Comparison of ENCODE assay signal across 8 cellular contexts in genomic region chr5:179818746-179819295, GRCh38. TPM values are rescaled to one million over a fixed set of nuclear protein-coding genes. Genes with fewer than 3 reads are reported as not detected.
DNase-seq lines count a peak whose midpoint lies in the region; ATAC-seq and TF ChIP-seq lines count a peak whose summit lies in the region.

No MANE protein-coding gene starts in this region.

- TF ChIP-seq CTCF in BE2C (IDR thresholded peaks at IDR 0.05; ENCODE audit: low read depth, low read length), result no peak
- no peak for TF ChIP-seq CTCF in OCI-LY1 (IDR thresholded peaks at IDR 0.05; ENCODE audit: low read length)

- no peaks in the 10 kb centered on the region for H3K27me3 ChIP-seq in BE2C
- H3K27me3 ChIP-seq in OCI-LY1 (ENCODE audit: insufficient read depth, low read length), result no peaks in the 10 kb centered on the region
- H3K27me3 ChIP-seq in esophagus (ENCODE audit: control insufficient read depth in 1 of 2, insufficient read depth in 2 of 2, low read length in 2 of 2), result no peaks in the 10 kb centered on the region
- no peaks in the 10 kb centered on the region for H3K27me3 ChIP-seq in muscle layer of duodenum (ENCODE audit: low read depth, low read length)

- no peaks in the 10 kb centered on the region for H3K9me3 Mint-ChIP-seq in activated T-cell treated with anti-CD3 and anti-CD28 coated beads, Interleukin-2, amount 50 U/mL, for 4 hours

- H2AFZ ChIP-seq in OCI-LY1 (ENCODE audit: low read length), result no peak overlapping the region; the same call in 1 of the 2 replicates

- peak overlapping the region; percentile 77 for H3K4me2 ChIP-seq in OCI-LY1 (ENCODE audit: low read length)

- peak overlapping the region; percentile 72 for H3K27ac ChIP-seq in OCI-LY1 (ENCODE audit: low read depth, low read length, poor library complexity, severe bottlenecking)
- H3K27ac ChIP-seq in esophagus (ENCODE audit: low read depth in 2 of 2, low read length in 1 of 2), result peak overlapping the region; percentile 99
- peak overlapping the region; percentile 97 for H3K27ac ChIP-seq in muscle layer of duodenum (ENCODE audit: low read length)

- H3K4me3 ChIP-seq in BE2C (ENCODE audit: low read depth, low read length), result peak overlapping the region; percentile 24
- H3K4me3 ChIP-seq in OCI-LY1 (ENCODE audit: low read depth, low read length, poor library complexity, severe bottlenecking), result peak overlapping the region; percentile 88
- H3K4me3 ChIP-seq in esophagus (ENCODE audit: low read depth in 1 of 2, low read length in 2 of 2), result peak overlapping the region; percentile 27 to 95
- peak overlapping the region; percentile 58 to 91 for H3K4me3 ChIP-seq in muscle layer of duodenum (ENCODE audit: low read depth in 1 of 2, low read length in 2 of 2)

- WGBS in esophagus, 2 donors, result 2 to 3% methylated on average over 27 to 35 of the region's 35 CpGs

- H3K27me3 Mint-ChIP-seq in activated T-cell treated with anti-CD3 and anti-CD28 coated beads, Interleukin-2, amount 50 U/mL, for 4 hours (ENCODE audit: low read depth), result peaks cover 3% of the 10 kb centered on the region

- peak overlapping the region; percentile 69 for H3K4me3 Mint-ChIP-seq in activated T-cell treated with anti-CD3 and anti-CD28 coated beads, Interleukin-2, amount 50 U/mL, for 4 hours

- H3K79me2 ChIP-seq in OCI-LY1 (ENCODE audit: insufficient read depth, low read length), result peaks cover 10% of the 10 kb centered on the region; the same call in 1 of the 2 replicates

- H3K36me3 ChIP-seq in BE2C (peaks cover 9% of the 10 kb centered on the region), OCI-LY1 (ENCODE audit: insufficient read depth, low read length) (peaks cover 17% of the 10 kb centered on the region), esophagus (ENCODE audit: control insufficient read depth in 2 of 2, insufficient read depth in 2 of 2, low read length in 1 of 2) (peaks cover 0 to 5% of the 10 kb centered on the region in 2 donors), muscle layer of duodenum (ENCODE audit: control insufficient read depth in 1 of 2, insufficient read depth in 2 of 2, low read length in 2 of 2) (peaks cover 14 to 43% of the 10 kb centered on the region in 2 donors)

- no peaks in the 10 kb centered on the region for H3F3A ChIP-seq in OCI-LY1 (ENCODE audit: insufficient read depth, low read length)

- H3K9me3 ChIP-seq in BE2C (no peaks in the 10 kb centered on the region), OCI-LY1 (ENCODE audit: low read length) (no peaks in the 10 kb centered on the region), esophagus (ENCODE audit: control insufficient read depth in 2 of 2, insufficient read depth in 1 of 2, low read depth in 1 of 2, low read length in 1 of 2) (no peaks in the 10 kb centered on the region), muscle layer of duodenum (ENCODE audit: control insufficient read depth in 1 of 2, low read length in 2 of 2) (no peaks in the 10 kb centered on the region)

- peaks cover 46% of the 10 kb centered on the region for H3K4me1 Mint-ChIP-seq in activated T-cell treated with anti-CD3 and anti-CD28 coated beads, Interleukin-2, amount 50 U/mL, for 4 hours (ENCODE audit: low read depth)

- H3K36me3 Mint-ChIP-seq in activated T-cell treated with anti-CD3 and anti-CD28 coated beads, Interleukin-2, amount 50 U/mL, for 4 hours (ENCODE audit: insufficient read depth), result peaks cover 2% of the 10 kb centered on the region

- DNase-seq in BE2C, result peak; percentile 71
- peak; percentile 77 for DNase-seq in activated T-cell treated with anti-CD3 and anti-CD28 coated beads, Interleukin-2, amount 50 U/mL, for 4 hours
- peak; percentile 70 for DNase-seq in stimulated activated CD8-positive, alpha-beta memory T cell treated with anti-CD3 and anti-CD28 coated beads, Interleukin-7, amount 100 ng/mL, for 24 hours (ENCODE audit: low read depth)

- H3K4me1 ChIP-seq in BE2C (peaks cover 22% of the 10 kb centered on the region), OCI-LY1 (ENCODE audit: insufficient read depth, low read length, severe bottlenecking) (peaks cover 45% of the 10 kb centered on the region), esophagus (ENCODE audit: control insufficient read depth in 2 of 2, insufficient read depth in 2 of 2, low read length in 1 of 2) (peaks cover 15 to 33% of the 10 kb centered on the region in 2 donors), muscle layer of duodenum (ENCODE audit: control insufficient read depth in 1 of 2, insufficient read depth in 2 of 2, low read length in 2 of 2) (peaks cover 22 to 55% of the 10 kb centered on the region in 2 donors)

- H3K9me2 ChIP-seq in OCI-LY1 (ENCODE audit: low read depth, low read length), result no peaks in the 10 kb centered on the region

- H4K20me1 ChIP-seq in OCI-LY1 (ENCODE audit: insufficient read depth, low read length), result no peaks in the 10 kb centered on the region

- H3K9ac ChIP-seq in OCI-LY1 (ENCODE audit: low read length), result peak overlapping the region; percentile 82

- peak; percentile 57 for ATAC-seq in GM19025 (IDR thresholded peaks at IDR 0.05; ENCODE audit: low read depth, unreplicated experiment)
- ATAC-seq in HG03175 (IDR thresholded peaks at IDR 0.05; ENCODE audit: unreplicated experiment), result peak; percentile 61
- peak; percentile 42 to 49 for ATAC-seq in activated T-cell treated with anti-CD3 and anti-CD28 coated beads, Interleukin-2, amount 50 U/mL, for 4 hours

RNA-seq across cellular contexts. Expression of gene SQSTM1, which starts 1.9 kb away (rescaled TPM):
- 269 TPM for polyA plus RNA-seq in BE2C (2012; ENCODE audit: insufficient read depth, insufficient read length, low read depth)
- 100 to 1,000 TPM; 109 to 141 (median 111) TPM for total RNA-seq in activated T-cell treated with anti-CD3 and anti-CD28 coated beads, Interleukin-2, amount 50 U/mL, for 4 hours
- 100 to 1,000 TPM in 1 of 2 donors, 10 to 100 TPM in 1; 94.8 to 111 TPM for polyA plus RNA-seq in esophagus

RNA-seq across cellular contexts. Expression of gene MGAT4B, which starts 12.2 kb away (rescaled TPM):
- 246 TPM for polyA plus RNA-seq in BE2C (2012; ENCODE audit: insufficient read depth, insufficient read length, low read depth)
- total RNA-seq in activated T-cell treated with anti-CD3 and anti-CD28 coated beads, Interleukin-2, amount 50 U/mL, for 4 hours, result 10 to 100 TPM; 43.6 to 63.7 (median 54.5) TPM
- 10 to 100 TPM; 59.2 to 66.8 TPM for polyA plus RNA-seq in esophagus

RNA-seq across cellular contexts. Expression of gene LTC4S, which starts 25.0 kb away (rescaled TPM):
- polyA plus RNA-seq in BE2C (2012; ENCODE audit: insufficient read depth, insufficient read length, low read depth), result not detected
- total RNA-seq in activated T-cell treated with anti-CD3 and anti-CD28 coated beads, Interleukin-2, amount 50 U/mL, for 4 hours, result 1 to 10 TPM in 1 of 3 donors, under 1 TPM in 2; 0.37 to 2.3 (median 0.61) TPM
- 1 to 10 TPM; 3.0 to 6.5 TPM for polyA plus RNA-seq in esophagus

RNA-seq across cellular contexts. Expression of gene MRNIP, which starts 39.8 kb away (rescaled TPM):
- 58.0 TPM for polyA plus RNA-seq in BE2C (2012; ENCODE audit: insufficient read depth, insufficient read length, low read depth)
- 10 to 100 TPM; 14.9 to 16.1 (median 16.0) TPM for total RNA-seq in activated T-cell treated with anti-CD3 and anti-CD28 coated beads, Interleukin-2, amount 50 U/mL, for 4 hours
- 10 to 100 TPM; 12.2 to 31.5 TPM for polyA plus RNA-seq in esophagus

Comparison
In these comparisons a context has a peak if more than half of its experiments do, and no peak if none do; other contexts are left out.
1. Peak in every context shown above with its lines: DNase-seq, ATAC-seq, H3K4me3 ChIP-seq and H3K27ac ChIP-seq.
2. H3K4me3 ChIP-seq: peak in every context shown above with its lines; median percentile 88 in OCI-LY1; 74 in muscle layer of duodenum; 61 in esophagus; 24 in BE2C.